Comparison of ENCODE assay signal across 18 cellular contexts in genomic region chr4:82957045-82957444, GRCh38. TPM values are rescaled to one million over a fixed set of nuclear protein-coding genes. Genes with fewer than 3 reads are reported as not detected.
DNase-seq lines count a peak whose midpoint lies in the region; ATAC-seq and TF ChIP-seq lines count a peak whose summit lies in the region.
"Had no signal": no experiment of that assay in that cellular context is flagged by ENCODE, and none has a peak within 500 bp of the region (broad histone marks: within the 10 kb centered on the region; RNA-seq: fewer than 3 reads in every experiment).

No MANE protein-coding gene starts in this region.

- no peak overlapping the region for H3K4me3 ChIP-seq in mammary epithelial cell (replicated peaks in 1 of 3; ENCODE audit: insufficient read depth in 1 of 3, low read depth in 2 of 3, low read length in 3 of 3)
- no peak overlapping the region for H3K4me3 ChIP-seq in breast epithelium
- H3K4me3 ChIP-seq in HCT116 (replicated peaks in 1 of 2; ENCODE audit: low read depth in 1 of 2, low read length in 2 of 2): no peak overlapping the region
- no peak overlapping the region for H3K4me3 ChIP-seq in OCI-LY7 (ENCODE audit: low read depth, low read length, poor library complexity, severe bottlenecking)
- H3K4me3 ChIP-seq in vagina: no peak overlapping the region
- H3K4me3 ChIP-seq: heart right ventricle, pancreas had no signal

- H3K9me3 ChIP-seq in mammary epithelial cell (replicated peaks; ENCODE audit: insufficient read depth, low read length) (no peaks in the 10 kb centered on the region), breast epithelium (no peaks in the 10 kb centered on the region), HCT116 (ENCODE audit: control insufficient read depth in 1 of 2, insufficient read depth in 1 of 2, low read depth in 1 of 2, low read length in 2 of 2) (no peaks in the 10 kb centered on the region), OCI-LY7 (ENCODE audit: low read length) (no peaks in the 10 kb centered on the region), vagina (no peaks in the 10 kb centered on the region)
- H3K9me3 ChIP-seq: heart right ventricle, pancreas had no signal

- intact Hi-C loops in mammary epithelial cell (cut with micrococcal nuclease) (no loop called here), breast epithelium (cut with DNase I; ENCODE audit: low total_unique reads) (no loop called here), HCT116 (cut with micrococcal nuclease) (no loop called here), OCI-LY7 (cut with micrococcal nuclease; ENCODE audit: unreplicated experiment) (loop anchor here (5.0 kb wide), 1 partner anchor 50 kb away; no protein-coding TSS in a partner anchor), vagina (cut with DNase I) (no loop called here)

- dilution Hi-C loops in mammary epithelial cell (cut with HindIII; ENCODE audit: low sequenced_read_pairs): no loop called here

- H3K36me3 Mint-ChIP-seq in stimulated activated effector memory CD8-positive, alpha-beta T cell treated with anti-CD3 and anti-CD28 coated beads, Interleukin-12 subunit alpha, Interleukin-12 subunit beta, amount 100 ng/mL, for 72 hours: peaks cover 50% of the 10 kb centered on the region

- 0% methylated on average over 1 of the region's 1 CpG for WGBS in mammary epithelial cell (ENCODE audit: low coverage, missing lambda C conversion rate)

- H4K20me1 ChIP-seq in mammary epithelial cell (ENCODE audit: insufficient read depth, low read length) (no peaks in the 10 kb centered on the region), HCT116 (ENCODE audit: insufficient read depth) (no peaks in the 10 kb centered on the region; the same call in 1 of the 2 replicates), OCI-LY7 (ENCODE audit: insufficient read depth, low read length) (no peaks in the 10 kb centered on the region)

- peak; percentile 42 for DNase-seq in mammary epithelial cell
- DNase-seq in breast epithelium (ENCODE audit: low spot score in 2 of 2): no peak
- DNase-seq in HCT116 (ENCODE audit: low read depth, low spot score): no peak
- DNase-seq in OCI-LY7 (ENCODE audit: low spot score): no peak
- DNase-seq in stimulated activated effector memory CD8-positive, alpha-beta T cell treated with anti-CD3 and anti-CD28 coated beads, Interleukin-12 subunit alpha, Interleukin-12 subunit beta, amount 100 ng/mL, for 72 hours (ENCODE audit: low spot score in 2 of 2): no peak
- DNase-seq in NCI-H1436 treated with DMSO at 0.1 percent for 48 hours (lab: John Stamatoyannopoulos, UW): no peak
- no peak for DNase-seq in kidney tubule cell (ENCODE audit: low spot score)
- DNase-seq in vagina (ENCODE audit: extremely low spot score in 2 of 2): no peak
- DNase-seq: aorta; DMS79; heart right ventricle; mesenchymal stem cell; naive thymus-derived CD4-positive, alpha-beta T cell; NCI-H1417; NCI-H2171 treated with DMSO at 0.1 percent for 48 hours; pancreas had no signal

- H2AFZ ChIP-seq in mammary epithelial cell (ENCODE audit: low read depth, low read length) (no peak overlapping the region), HCT116 (ENCODE audit: low read depth, low read length, poor library complexity, severe bottlenecking) (no peak overlapping the region), OCI-LY7 (ENCODE audit: low read length) (no peak overlapping the region)

- peak overlapping the region; percentile 21 for H3K4me2 ChIP-seq in mammary epithelial cell (ENCODE audit: insufficient read depth, low read depth, low read length)
- no peak overlapping the region for H3K4me2 ChIP-seq in HCT116 (ENCODE audit: low read length)
- H3K4me2 ChIP-seq in OCI-LY7 (ENCODE audit: low read length): no peak overlapping the region

- TF ChIP-seq CTCF in mammary epithelial cell (conservative IDR thresholded peaks at IDR 0.05 in 1 of 2, IDR thresholded peaks at IDR 0.05 in 1 of 2; ENCODE audit: extremely low read depth in 1 of 2, insufficient read depth in 1 of 2, low read depth in 1 of 2, low read length in 2 of 2) (no peak), breast epithelium (IDR thresholded peaks at IDR 0.05) (no peak), HCT116 (IDR thresholded peaks at IDR 0.05 in 2 of 3, conservative IDR thresholded peaks at IDR 0.05 in 1 of 3; ENCODE audit: borderline replicate concordance in 1 of 3, insufficient read depth in 1 of 3, low read depth in 2 of 3, low read length in 2 of 3) (no peak), OCI-LY7 (conservative IDR thresholded peaks at IDR 0.05; ENCODE audit: low read length) (no peak), vagina (IDR thresholded peaks at IDR 0.05) (no peak)

- no peak for TF ChIP-seq RAD21 in HCT116 (IDR thresholded peaks at IDR 0.05; ENCODE audit: low read depth)

- no TSS peak for BruUV-seq in mammary epithelial cell (replicated peaks; lab: Mats Ljungman, UMichigan)
- BruUV-seq in HCT116 (replicated peaks; lab: Mats Ljungman, UMichigan): no TSS peak
- BruUV-seq in OCI-LY7 (replicated peaks; lab: Mats Ljungman, UMichigan): TSS peak; percentile 42

- no peak overlapping the region for H3K27ac ChIP-seq in mammary epithelial cell (ENCODE audit: insufficient read depth, low read depth, low read length)
- no peak overlapping the region for H3K27ac ChIP-seq in breast epithelium
- no peak overlapping the region for H3K27ac ChIP-seq in HCT116 (ENCODE audit: low read depth, low read length)
- peak overlapping the region; percentile 17 for H3K27ac ChIP-seq in OCI-LY7 (ENCODE audit: low read depth, low read length, poor library complexity, severe bottlenecking)
- no peak overlapping the region for H3K27ac ChIP-seq in vagina
- H3K27ac ChIP-seq: heart right ventricle, pancreas, RWPE1 had no signal

- H3K36me3 ChIP-seq in mammary epithelial cell (ENCODE audit: insufficient read depth, low read length) (peaks cover 2% of the 10 kb centered on the region), breast epithelium (no peaks in the 10 kb centered on the region), HCT116 (ENCODE audit: control insufficient read depth in 1 of 2, insufficient read depth in 2 of 2, low read length in 2 of 2) (no peaks in the 10 kb centered on the region), OCI-LY7 (ENCODE audit: insufficient read depth, low read length) (peaks cover 91% of the 10 kb centered on the region), vagina (no peaks in the 10 kb centered on the region)
- H3K36me3 ChIP-seq: pancreas had no signal

- H3K27me3 ChIP-seq in mammary epithelial cell (ENCODE audit: insufficient read depth, low read length) (no peaks in the 10 kb centered on the region), breast epithelium (no peaks in the 10 kb centered on the region), HCT116 (ENCODE audit: insufficient read depth, low read length) (no peaks in the 10 kb centered on the region), vagina (no peaks in the 10 kb centered on the region)
- H3K27me3 ChIP-seq: heart right ventricle, pancreas had no signal

- POLR2A ChIA-PET in HCT116 (lab: Charles Lee) (no interaction called here), OCI-LY7 (lab: Charles Lee) (interaction anchor here (0.7 to 1.6 kb wide), 6 partner anchors 11 to 29 kb away, joined by 3 to 10 read pairs (median 4); no protein-coding TSS in a partner anchor)

- in situ Hi-C loops in mammary epithelial cell (cut with MboI; ENCODE audit: low sequenced_read_pairs in 2 of 2): no loop called here

- no peak for ATAC-seq in HCT116
- no peak for ATAC-seq in stimulated activated effector memory CD8-positive, alpha-beta T cell treated with anti-CD3 and anti-CD28 coated beads, Interleukin-12 subunit alpha, Interleukin-12 subunit beta, amount 100 ng/mL, for 72 hours
- ATAC-seq: heart right ventricle; naive thymus-derived CD4-positive, alpha-beta T cell; pancreas had no signal

- RAD21 ChIA-PET in HCT116 (lab: Charles Lee; ENCODE audit: low non-redundant PET in 1 of 2, low total read pairs in 2 of 2, uncharacterized antibody in 2 of 2, unreplicated experiment in 2 of 2): no interaction called here

- H3K79me2 ChIP-seq in mammary epithelial cell (ENCODE audit: insufficient read depth, low read length): peaks cover 2% of the 10 kb centered on the region
- peaks cover 3% of the 10 kb centered on the region for H3K79me2 ChIP-seq in HCT116 (ENCODE audit: insufficient read depth, low read length)
- H3K79me2 ChIP-seq in OCI-LY7 (ENCODE audit: insufficient read depth, low read depth, low read length): peaks cover 60% of the 10 kb centered on the region; the same call in 1 of the 2 replicates

- H3K9ac ChIP-seq in mammary epithelial cell (ENCODE audit: insufficient read depth, low read length) (no peak overlapping the region), HCT116 (ENCODE audit: low read length) (no peak overlapping the region)

- H3K9me3 Mint-ChIP-seq in stimulated activated effector memory CD8-positive, alpha-beta T cell treated with anti-CD3 and anti-CD28 coated beads, Interleukin-12 subunit alpha, Interleukin-12 subunit beta, amount 100 ng/mL, for 72 hours: no peaks in the 10 kb centered on the region
- H3K9me3 Mint-ChIP-seq: activated T-helper 1 cell treated with anti-CD3 and anti-CD28 coated beads, Interleukin-12 subunit alpha, Interleukin-12 subunit beta, Interleukin-2, Interleukin-4 antibody, amounts not matched to agents 30 ng/mL and 10 ng/mL and 1 ng/mL, durations not matched to agents 14 hours and 24 hours and 36 hours had no signal

- TF ChIP-seq POLR2A in breast epithelium (IDR thresholded peaks at IDR 0.05) (no peak), HCT116 (IDR thresholded peaks at IDR 0.05; ENCODE audit: borderline replicate concordance, extremely low read depth, insufficient read depth, insufficient read length) (no peak), vagina (IDR thresholded peaks at IDR 0.05) (no peak)

- H3K4me1 Mint-ChIP-seq in stimulated activated effector memory CD8-positive, alpha-beta T cell treated with anti-CD3 and anti-CD28 coated beads, Interleukin-12 subunit alpha, Interleukin-12 subunit beta, amount 100 ng/mL, for 72 hours: peaks cover 11% of the 10 kb centered on the region

- H3K4me1 ChIP-seq in mammary epithelial cell (ENCODE audit: insufficient read depth, low read length) (peaks cover 3% of the 10 kb centered on the region), breast epithelium (no peaks in the 10 kb centered on the region), HCT116 (ENCODE audit: control insufficient read depth in 1 of 2, insufficient read depth in 2 of 2, low read length in 2 of 2) (no peaks in the 10 kb centered on the region), OCI-LY7 (ENCODE audit: insufficient read depth, low read length, poor library complexity, severe bottlenecking) (peaks cover 21% of the 10 kb centered on the region), vagina (no peaks in the 10 kb centered on the region)
- H3K4me1 ChIP-seq: pancreas had no signal

- H3K9me2 ChIP-seq in HCT116 (ENCODE audit: insufficient read depth) (no peaks in the 10 kb centered on the region; the same call in 1 of the 2 replicates), OCI-LY7 (ENCODE audit: insufficient read depth, low read length) (no peaks in the 10 kb centered on the region)

- CTCF ChIA-PET in mammary epithelial cell (lab: Charles Lee; ENCODE audit: low non-redundant PET): no interaction called here
- CTCF ChIA-PET in HCT116 (lab: Charles Lee): no interaction called here
- CTCF ChIA-PET in OCI-LY7 (lab: Charles Lee; ENCODE audit: unreplicated experiment): no interaction called here

- peak overlapping the region; percentile 0 for H3K27ac Mint-ChIP-seq in stimulated activated effector memory CD8-positive, alpha-beta T cell treated with anti-CD3 and anti-CD28 coated beads, Interleukin-12 subunit alpha, Interleukin-12 subunit beta, amount 100 ng/mL, for 72 hours
- H3K27ac Mint-ChIP-seq: activated T-helper 1 cell treated with anti-CD3 and anti-CD28 coated beads, Interleukin-12 subunit alpha, Interleukin-12 subunit beta, Interleukin-2, Interleukin-4 antibody, amounts not matched to agents 30 ng/mL and 10 ng/mL and 1 ng/mL, durations not matched to agents 14 hours and 24 hours and 36 hours had no signal

- H3K4me3 Mint-ChIP-seq in stimulated activated effector memory CD8-positive, alpha-beta T cell treated with anti-CD3 and anti-CD28 coated beads, Interleukin-12 subunit alpha, Interleukin-12 subunit beta, amount 100 ng/mL, for 72 hours: no peak overlapping the region
- H3K4me3 Mint-ChIP-seq: activated T-helper 1 cell treated with anti-CD3 and anti-CD28 coated beads, Interleukin-12 subunit alpha, Interleukin-12 subunit beta, Interleukin-2, Interleukin-4 antibody, amounts not matched to agents 30 ng/mL and 10 ng/mL and 1 ng/mL, durations not matched to agents 14 hours and 24 hours and 36 hours; naive thymus-derived CD4-positive, alpha-beta T cell had no signal

RNA-seq across cellular contexts. Expression of gene LIN54, which starts 53.6 kb away (rescaled TPM):
- total RNA-seq in mammary epithelial cell: 10 to 100 TPM; 13.0 to 16.2 TPM
- polyA plus RNA-seq in mammary epithelial cell: 10.1 TPM
- 8.2 TPM for polyA minus RNA-seq in mammary epithelial cell
- total RNA-seq in breast epithelium: 10 to 100 TPM in 2 of 3 donors, 1 to 10 TPM in 1; 9.8 to 14.0 (median 11.7) TPM
- 15.6 TPM for total RNA-seq in HCT116 (2021; ENCODE audit: unreplicated experiment)
- 6.8 and 7.4 TPM in 2 replicates for polyA plus RNA-seq in HCT116 (2012)
- 48.3 and 48.9 TPM in 2 replicates for total RNA-seq in OCI-LY7 (2014; rRNA removed; shearing (Covaris generic))
- total RNA-seq in OCI-LY7 (2022): 47.6 and 59.1 TPM in 2 replicates
- total RNA-seq in vagina: 25.0 TPM

RNA-seq across cellular contexts. Expression of gene THAP9, which starts 56.5 kb away (rescaled TPM):
- total RNA-seq in mammary epithelial cell: 1 to 10 TPM; 2.8 to 3.0 TPM
- polyA plus RNA-seq in mammary epithelial cell: 1.6 TPM
- not detected for polyA minus RNA-seq in mammary epithelial cell
- 1 to 10 TPM; 3.7 to 8.6 (median 5.2) TPM for total RNA-seq in breast epithelium
- 6.4 TPM for total RNA-seq in HCT116 (2021; ENCODE audit: unreplicated experiment)
- 1.5 and 2.9 TPM in 2 replicates for polyA plus RNA-seq in HCT116 (2012)
- total RNA-seq in OCI-LY7 (2014; rRNA removed; shearing (Covaris generic)): 13.2 and 16.4 TPM in 2 replicates
- total RNA-seq in OCI-LY7 (2022): 10.5 and 19.6 TPM in 2 replicates
- total RNA-seq in vagina: 4.2 TPM
